ENCODE assay signal across 9 cellular contexts in genomic region chr17:31510273-31511175, GRCh38.
DNase-seq lines count a peak whose midpoint lies in the region; ATAC-seq lines count a peak whose summit lies in the region.
"Had no signal": no experiment of that assay in that cellular context is flagged by ENCODE, and none has a peak within 500 bp of the region (broad histone marks: within the 10 kb centered on the region; RNA-seq: fewer than 3 reads in every experiment).

No MANE protein-coding gene starts in this region.

- H3K4me3 ChIP-seq in BLaER1 = peak overlapping the region; percentile 59

- H3K9me3 ChIP-seq in BLaER1 = no peaks in the 10 kb centered on the region

- H3K36me3 ChIP-seq in BLaER1 = peaks cover 2% of the 10 kb centered on the region; the same call in 1 of the 2 replicates

- DNase-seq in cerebellar cortex (ENCODE audit: low spot score) = peak; percentile 67
- DNase-seq in naive thymus-derived CD8-positive, alpha-beta T cell = peak in 3 of 10 donors; percentile 31 to 42 (median 35)
- no peak for DNase-seq in UCSD-AML1 (lab: John Stamatoyannopoulos, UW; ENCODE audit: unreplicated experiment)
- no peak for DNase-seq in AG08395 (ENCODE audit: low spot score)

- H3K4me1 Mint-ChIP-seq in IgD-negative memory B cell = peaks cover 18 to 49% (median 39%) of the 10 kb centered on the region in 3 donors
- peaks cover 42 to 92% (median 80%) of the 10 kb centered on the region in 4 donors for H3K4me1 Mint-ChIP-seq in naive thymus-derived CD8-positive, alpha-beta T cell

- H3K4me3 Mint-ChIP-seq in IgD-negative memory B cell = peak overlapping the region; percentile 63 to 94 (median 76)
- H3K4me3 Mint-ChIP-seq in naive thymus-derived CD8-positive, alpha-beta T cell = peak overlapping the region; percentile 82 to 97 (median 92)
- H3K4me3 Mint-ChIP-seq: brain had no signal

- H3K36me3 Mint-ChIP-seq in IgD-negative memory B cell = peaks cover 4% of the 10 kb centered on the region
- H3K36me3 Mint-ChIP-seq in naive thymus-derived CD8-positive, alpha-beta T cell = no peaks in the 10 kb centered on the region
- H3K36me3 Mint-ChIP-seq: brain had no signal

- H3K9me3 Mint-ChIP-seq in IgD-negative memory B cell = no peaks in the 10 kb centered on the region
- H3K9me3 Mint-ChIP-seq in naive thymus-derived CD8-positive, alpha-beta T cell = no peaks in the 10 kb centered on the region
- H3K9me3 Mint-ChIP-seq: brain had no signal

- peak overlapping the region; percentile 95 for H3K27ac ChIP-seq in BLaER1

- POLR2A ChIA-PET in naive thymus-derived CD8-positive, alpha-beta T cell (lab: Charles Lee) = interaction anchor here (0.5 to 10.7 kb wide), 7 partner anchors 10 to 1006 kb away, joined by 4 to 264 read pairs (median 6); no protein-coding TSS in a partner anchor

- peak overlapping the region; percentile 80 for H3K9ac ChIP-seq in BLaER1

- ATAC-seq in naive thymus-derived CD8-positive, alpha-beta T cell = no peak
- ATAC-seq in HG03469 (IDR thresholded peaks at IDR 0.05; ENCODE audit: unreplicated experiment) = no peak
- ATAC-seq in GM21825 (IDR thresholded peaks at IDR 0.05; ENCODE audit: unreplicated experiment) = no peak

- peak overlapping the region; percentile 71 to 94 (median 77) for H3K27ac Mint-ChIP-seq in IgD-negative memory B cell
- peak overlapping the region; percentile 96 to 100 (median 98) for H3K27ac Mint-ChIP-seq in naive thymus-derived CD8-positive, alpha-beta T cell

- peak overlapping the region; percentile 99 for H3K4me2 ChIP-seq in BLaER1

- H4K20me1 ChIP-seq in BLaER1 = 0 out of 2 replicates have a peak, but pooled peaks cover 6% of the 10 kb centered on the region

- H3K4me1 ChIP-seq in BLaER1 = peaks cover 97% of the 10 kb centered on the region

- H3K27me3 Mint-ChIP-seq in IgD-negative memory B cell = no peaks in the 10 kb centered on the region
- H3K27me3 Mint-ChIP-seq in naive thymus-derived CD8-positive, alpha-beta T cell = no peaks in the 10 kb centered on the region

- H3K27me3 ChIP-seq in BLaER1 = no peaks in the 10 kb centered on the region
